Comparison of ENCODE assay signal across 1 cellular context in genomic region chr1:30088594-30089556, GRCh38.
TF ChIP-seq lines count a peak whose summit lies in the region.

No MANE protein-coding gene starts in this region.

TF ChIP-seq in SK-N-SH, 30 proteins besides CTCF, POLR2A, EP300 and RAD21 (continued from another document):
- no peak for TF ChIP-seq REST (IDR thresholded peaks at IDR 0.05; ENCODE audit: low read depth, low read length)
- TF ChIP-seq FOXM1 (IDR thresholded peaks at IDR 0.05; ENCODE audit: low read depth) = no peak
- peak; percentile 34 for TF ChIP-seq CHD2 (IDR thresholded peaks at IDR 0.05; ENCODE audit: low read length, partially characterized antibody)
- TF ChIP-seq MEF2A (IDR thresholded peaks at IDR 0.05; ENCODE audit: borderline replicate concordance, low read depth) = no peak
- no peak for TF ChIP-seq POLR2AphosphoS5 (IDR thresholded peaks at IDR 0.05; ENCODE audit: low read depth, low read length)
- no peak for TF ChIP-seq USF1 (IDR thresholded peaks at IDR 0.05; ENCODE audit: borderline replicate concordance, low read depth)
